Comparison of ENCODE assay signal across 8 cellular contexts in genomic region chr15:40952901-40953712, GRCh38. TPM values are rescaled to one million over a fixed set of nuclear protein-coding genes. Genes with fewer than 3 reads are reported as not detected.
DNase-seq lines count a peak whose midpoint lies in the region; ATAC-seq and TF ChIP-seq lines count a peak whose summit lies in the region.

A gene with protein sequence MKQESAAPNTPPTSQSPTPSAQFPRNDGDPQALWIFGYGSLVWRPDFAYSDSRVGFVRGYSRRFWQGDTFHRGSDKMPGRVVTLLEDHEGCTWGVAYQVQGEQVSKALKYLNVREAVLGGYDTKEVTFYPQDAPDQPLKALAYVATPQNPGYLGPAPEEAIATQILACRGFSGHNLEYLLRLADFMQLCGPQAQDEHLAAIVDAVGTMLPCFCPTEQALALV (plus strand): TSS chr15:40953471. CDS start chr15:40953584, 113 bp downstream.

- peak within 1 kb of the TSS; percentile 82 for H2AFZ ChIP-seq in MM.1S (ENCODE audit: low read length)

- no peaks in the 10 kb centered on the region for H3F3A ChIP-seq in MM.1S (ENCODE audit: insufficient read depth, low read length)

- in situ Hi-C loops in HAP-1 (cut with MboI; ENCODE audit: low sequenced_read_pairs), result no loop called here

- H3K79me2 ChIP-seq in MM.1S (ENCODE audit: low read length), result peaks cover 11% of the 10 kb centered on the region; the same call in 1 of the 2 replicates

- no peaks in the 10 kb centered on the region for H3K9me2 ChIP-seq in MM.1S (replicated peaks; ENCODE audit: insufficient read depth, low read length)

- H3K4me3 ChIP-seq in HAP-1 (peak within 1 kb of the TSS; percentile 53), MM.1S (ENCODE audit: low read length) (peak within 1 kb of the TSS; percentile 87), gastroesophageal sphincter (peak within 1 kb of the TSS; percentile 62 to 68)

- DNase-seq in GDM1 (lab: John Stamatoyannopoulos, UW) (peak; percentile 82), HAP-1 (ENCODE audit: low spot score in 2 of 2) (peak; percentile 92 to 98), MM.1S (peak; percentile 97), SIG-M5 treated with dmso at 0.1 percent for 504 hours (lab: John Stamatoyannopoulos, UW; ENCODE audit: unreplicated experiment) (peak; percentile 93), non-pigmented ciliary epithelial cell (ENCODE audit: low read depth) (peak; percentile 79), superior temporal gyrus (ENCODE audit: extremely low spot score) (peak; percentile 90)
- DNase-seq in activated gamma-delta T cell treated with anti-CD3 and anti-CD28 coated beads, Interleukin-2, amount 50 U/mL, for 16 hours (ENCODE audit: low read depth), result peak; percentile 92

- H3K9ac ChIP-seq in MM.1S (ENCODE audit: low read length), result peak within 1 kb of the TSS; percentile 91

- H3K27me3 ChIP-seq in HAP-1 (ENCODE audit: low read depth) (no peaks in the 10 kb centered on the region), MM.1S (replicated peaks; ENCODE audit: insufficient read depth, low read length) (no peaks in the 10 kb centered on the region), gastroesophageal sphincter (no peaks in the 10 kb centered on the region)

- H3K36me3 ChIP-seq in HAP-1 (replicated peaks) (peaks cover 26% of the 10 kb centered on the region), MM.1S (replicated peaks; ENCODE audit: insufficient read depth, low read length) (no peaks in the 10 kb centered on the region), gastroesophageal sphincter (no peaks in the 10 kb centered on the region)

- WGBS in gastroesophageal sphincter (ENCODE audit: low coverage in 1 of 2), 2 donors, result no CpG with 5 or more reads among the region's 72 CpGs

- H3K27ac ChIP-seq in MM.1S (ENCODE audit: low read length), result peak within 1 kb of the TSS; percentile 76
- H3K27ac ChIP-seq in gastroesophageal sphincter, result peak within 1 kb of the TSS; percentile 47 to 87 (median 86)

- no peaks in the 10 kb centered on the region for H4K20me1 ChIP-seq in MM.1S (ENCODE audit: insufficient read depth, low read length)

- H3K4me2 ChIP-seq in MM.1S (ENCODE audit: low read depth, low read length), result peak within 1 kb of the TSS; percentile 93

- H3K9me3 ChIP-seq in HAP-1 (no peaks in the 10 kb centered on the region), MM.1S (replicated peaks; ENCODE audit: insufficient read depth, low read length) (no peaks in the 10 kb centered on the region), gastroesophageal sphincter (no peaks in the 10 kb centered on the region)

- TF ChIP-seq POLR2A in gastroesophageal sphincter (IDR thresholded peaks at IDR 0.05), result peak; percentile 23 to 46

- TF ChIP-seq CTCF in MM.1S (IDR thresholded peaks at IDR 0.05; ENCODE audit: low read length), result 0 out of 2 replicates have a peak, but pooled peaks have one; percentile 0
- peak in 2 of 4 experiments; percentile 6 to 17 for TF ChIP-seq CTCF in gastroesophageal sphincter (IDR thresholded peaks at IDR 0.05)

- TF ChIP-seq EP300 in gastroesophageal sphincter (IDR thresholded peaks at IDR 0.05), result no peak

- H3K4me1 ChIP-seq in HAP-1 (peaks cover 22% of the 10 kb centered on the region), MM.1S (ENCODE audit: low read length) (peaks cover 7% of the 10 kb centered on the region; the same call in 1 of the 2 replicates), gastroesophageal sphincter (peaks cover 0 to 44% (median 6%) of the 10 kb centered on the region in 3 donors)

- ATAC-seq in gastroesophageal sphincter, result peak; percentile 95

RNA-seq across cellular contexts. Expression of the gene that starts here (rescaled TPM):
- total RNA-seq in gastroesophageal sphincter, result 1 to 10 TPM in 3 of 4 donors, under 1 TPM in 1; 0.54 to 1.8 (median 1.5) TPM

Comparison
In these comparisons a context has a peak if more than half of its experiments do, and no peak if none do; other contexts are left out.
1. Peak in every context shown above with its lines: DNase-seq, ATAC-seq, H3K4me3 ChIP-seq and H3K27ac ChIP-seq.